ENCODE assay signal across 1 cellular context in genomic region chr5:95042040-95042439, GRCh38.
TF ChIP-seq lines count a peak whose summit lies in the region.

No MANE protein-coding gene starts in this region.

TF ChIP-seq in HEK293, 187 proteins besides CTCF, POLR2A, EP300 and RAD21 (continued from another document):
- TF ChIP-seq ZNF558 (tag by site-specific recombination; IDR thresholded peaks at IDR 0.05) = no peak
- TF ChIP-seq ZNF837 (tag by site-specific recombination; IDR thresholded peaks at IDR 0.05) = no peak
- TF ChIP-seq ZFP3 (tag by site-specific recombination; IDR thresholded peaks at IDR 0.05; ENCODE audit: low read depth) = no peak
- no peak for TF ChIP-seq ZNF600 (tag by site-specific recombination; IDR thresholded peaks at IDR 0.05)
- no peak for TF ChIP-seq ZNF148 (tag by site-specific recombination; IDR thresholded peaks at IDR 0.05; ENCODE audit: borderline replicate concordance)
- TF ChIP-seq ZBTB26 (tag by site-specific recombination; optimal IDR thresholded peaks at IDR 0.05) = no peak
- peak; percentile 89; the same call in 1 of the 2 replicates for TF ChIP-seq BCL11A (tag by site-specific recombination; IDR thresholded peaks at IDR 0.05; ENCODE audit: low read depth)
- no peak for TF ChIP-seq GLI4 (tag by site-specific recombination; IDR thresholded peaks at IDR 0.05)
- no peak for TF ChIP-seq ZNF777 (tag by site-specific recombination; IDR thresholded peaks at IDR 0.05; ENCODE audit: borderline replicate concordance)
- TF ChIP-seq ZNF639 (tag by site-specific recombination; IDR thresholded peaks at IDR 0.05) = no peak
- TF ChIP-seq ZNF394 (tag by site-specific recombination; IDR thresholded peaks at IDR 0.05; ENCODE audit: borderline replicate concordance) = no peak
- peak; percentile 87 for TF ChIP-seq ZNF366 (tag by site-specific recombination; conservative IDR thresholded peaks at IDR 0.05)
- no peak for TF ChIP-seq ZBTB49 (tag by site-specific recombination; IDR thresholded peaks at IDR 0.05; ENCODE audit: low read depth)
- no peak for TF ChIP-seq ZNF776 (tag by site-specific recombination; IDR thresholded peaks at IDR 0.05; ENCODE audit: borderline replicate concordance)
- TF ChIP-seq ZNF302 (tag by site-specific recombination; IDR thresholded peaks at IDR 0.05; ENCODE audit: low read depth) = no peak
- TF ChIP-seq ZNF404 (tag by site-specific recombination; IDR thresholded peaks at IDR 0.05) = no peak
- TF ChIP-seq ZXDB (tag by site-specific recombination; IDR thresholded peaks at IDR 0.05) = no peak
- TF ChIP-seq ZNF37A (tag by site-specific recombination; IDR thresholded peaks at IDR 0.05) = no peak
- no peak for TF ChIP-seq ZNF610 (tag by site-specific recombination; IDR thresholded peaks at IDR 0.05; ENCODE audit: borderline replicate concordance)
- no peak for TF ChIP-seq ZNF132 (tag by site-specific recombination; IDR thresholded peaks at IDR 0.05; ENCODE audit: borderline replicate concordance)
- 0 out of 2 replicates have a peak, but pooled peaks have one; percentile 60 for TF ChIP-seq ZNF362 (tag by site-specific recombination; IDR thresholded peaks at IDR 0.05)
- no peak for TF ChIP-seq ZNF549 (tag by site-specific recombination; IDR thresholded peaks at IDR 0.05)
- no peak for TF ChIP-seq ZNF239 (tag by site-specific recombination; IDR thresholded peaks at IDR 0.05)
- no peak for TF ChIP-seq ZNF341 (tag by site-specific recombination; IDR thresholded peaks at IDR 0.05; ENCODE audit: low read depth)
- TF ChIP-seq MZF1 (tag by site-specific recombination; IDR thresholded peaks at IDR 0.05; ENCODE audit: borderline replicate concordance) = peak; percentile 72; the same call in 1 of the 2 replicates
- no peak for TF ChIP-seq ZNF664 (tag by site-specific recombination; IDR thresholded peaks at IDR 0.05)
- no peak for TF ChIP-seq ZNF140 (tag by site-specific recombination; IDR thresholded peaks at IDR 0.05)
